ENCODE assay signal across 8 cellular contexts in the genomic region with DNA sequence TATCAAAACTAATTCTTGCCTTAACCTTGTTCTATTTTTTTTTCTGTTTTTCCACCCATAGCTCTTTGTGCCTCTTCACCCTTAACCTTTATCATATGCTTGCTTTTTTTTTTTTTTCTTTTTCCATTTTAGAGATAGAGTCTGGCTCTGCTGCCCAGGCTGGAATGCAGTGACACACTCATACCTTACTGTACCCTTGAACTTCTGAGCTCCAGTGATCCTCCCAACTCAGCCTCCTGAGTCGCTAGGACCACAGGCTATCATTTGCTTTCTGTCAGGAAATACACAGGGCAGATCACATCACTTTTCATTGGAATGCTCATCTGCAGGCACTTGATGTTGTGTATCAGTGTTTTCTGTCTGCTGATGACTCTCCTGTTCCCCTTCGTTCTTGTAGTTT.
"Had no signal": no experiment of that assay in that cellular context is flagged by ENCODE, and none has a peak within 500 bp of the region (broad histone marks: within the 10 kb centered on the region; RNA-seq: fewer than 3 reads in every experiment).

No MANE protein-coding gene starts in this region.

- H3K4me2 ChIP-seq: KMS-11 had no signal

- H2AFZ ChIP-seq: GM23248 had no signal

- FAIRE-seq: HTR-8/SVneo had no signal

- H3K9ac ChIP-seq: GM23248, KMS-11 had no signal

- DNase-seq: GM23248, GOT3, H9, HCEC 1CT, KBM-7 had no signal

- H3K27ac ChIP-seq: GM23248, KMS-11 had no signal

- H3K27me3 Mint-ChIP-seq: IgD-negative memory B cell had no signal

- H3K9me3 Mint-ChIP-seq: H9, IgD-negative memory B cell had no signal

- H3K4me3 Mint-ChIP-seq: H9, IgD-negative memory B cell had no signal

- H3K4me3 ChIP-seq: GM23248 had no signal

- H3K27ac Mint-ChIP-seq: IgD-negative memory B cell had no signal
